In the genomic region with DNA sequence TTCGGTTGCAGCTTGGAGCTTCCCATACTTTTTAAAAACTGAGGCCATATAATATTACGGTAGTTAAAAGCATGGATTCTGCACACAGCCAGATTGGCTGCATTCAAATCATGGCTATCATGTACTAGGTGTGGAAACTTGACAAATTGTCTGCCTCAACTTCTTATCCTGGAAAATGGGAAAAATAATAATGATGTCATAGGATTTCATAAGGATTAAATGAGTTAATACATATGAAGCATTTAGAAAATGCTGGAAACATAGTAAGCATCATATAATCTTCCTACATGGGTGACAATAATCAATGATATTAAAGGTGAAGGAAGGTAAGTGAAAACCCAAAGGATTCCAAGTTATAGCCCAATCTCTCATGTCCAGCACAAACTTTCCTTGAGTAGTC, we compare ENCODE assay signal across 28 cellular contexts.
"Had no signal": no experiment of that assay in that cellular context is flagged by ENCODE, and none has a peak within 500 bp of the region (broad histone marks: within the 10 kb centered on the region; RNA-seq: fewer than 3 reads in every experiment).

No MANE protein-coding gene starts in this region.

- H3K9me3 ChIP-seq: colonic mucosa, esophagus squamous epithelium, gastrocnemius medialis had no signal

- H3K27ac ChIP-seq: colonic mucosa, coronary artery, dorsolateral prefrontal cortex, epithelial cell of prostate, esophagus muscularis mucosa, esophagus squamous epithelium, foreskin keratinocyte, gastrocnemius medialis, gastroesophageal sphincter, heart left ventricle, heart right ventricle had no signal

- H3K36me3 ChIP-seq: colonic mucosa, esophagus muscularis mucosa, esophagus squamous epithelium, gastrocnemius medialis, gastroesophageal sphincter had no signal

- H3K4me3 ChIP-seq: colonic mucosa, coronary artery, dorsolateral prefrontal cortex, esophagus muscularis mucosa, esophagus squamous epithelium, gastrocnemius medialis, gastroesophageal sphincter, heart left ventricle, heart right ventricle had no signal

- FAIRE-seq: colon, endometrium, endothelial cell of umbilical vein, frontal cortex had no signal

- H3K4me1 ChIP-seq: colonic mucosa, esophagus muscularis mucosa, esophagus squamous epithelium, foreskin keratinocyte, gastrocnemius medialis, gastroesophageal sphincter had no signal

- ATAC-seq: effector memory CD8-positive, alpha-beta T cell; esophagus mucosa; foreskin keratinocyte; gastrocnemius medialis; gastroesophageal sphincter; heart left ventricle; heart right ventricle had no signal

- DNase-seq: colonic mucosa; cortex of kidney; dermis blood vessel endothelial cell; dorsolateral prefrontal cortex; effector CD4-positive, alpha-beta T cell; effector CD8-positive, alpha-beta T cell; effector memory CD4-positive, alpha-beta T cell; effector memory CD8-positive, alpha-beta T cell; endodermal cell; erythroblast; esophagus squamous epithelium; foreskin fibroblast; foreskin keratinocyte; foreskin melanocyte; gastrocnemius medialis; glutamatergic neuron; head of caudate nucleus; heart left ventricle; heart right ventricle had no signal

- H3K27me3 ChIP-seq: colonic mucosa, esophagus muscularis mucosa, esophagus squamous epithelium, foreskin keratinocyte, gastrocnemius medialis, gastroesophageal sphincter, heart left ventricle, heart right ventricle had no signal
